36 cellular contexts compared by ENCODE assay signal in genomic region chr6:7784248-7784647, GRCh38. TPM values are rescaled to one million over a fixed set of nuclear protein-coding genes. Genes with fewer than 3 reads are reported as not detected.
"Had no signal": no experiment of that assay in that cellular context is flagged by ENCODE, and none has a peak within 500 bp of the region (broad histone marks: within the 10 kb centered on the region; RNA-seq: fewer than 3 reads in every experiment).

No MANE protein-coding gene starts in this region.

- H3K9me3 ChIP-seq: ascending aorta had no signal

- FAIRE-seq: RCC 7860 had no signal

- H3K9me3 Mint-ChIP-seq: activated B cell treated with CpG ODN at 0.5 μM for 24 hours; activated CD4-positive, alpha-beta memory T cell treated with anti-CD3 and anti-CD28 coated beads for 36 hours; activated naive CD4-positive, alpha-beta T cell treated with anti-CD3 and anti-CD28 coated beads, Interleukin-2, amount 10 ng/mL, durations not matched to agents 7 days and 5 days had no signal

- H3K4me3 Mint-ChIP-seq: activated B cell treated with CpG ODN at 0.5 μM for 24 hours; activated CD4-positive, alpha-beta memory T cell treated with anti-CD3 and anti-CD28 coated beads for 36 hours; activated CD8-positive, alpha-beta memory T cell treated with anti-CD3 and anti-CD28 coated beads, Interleukin-2, amount 10 ng/mL, durations not matched to agents 7 days and 5 days; activated naive CD4-positive, alpha-beta T cell treated with anti-CD3 and anti-CD28 coated beads, Interleukin-2, amount 10 ng/mL, durations not matched to agents 7 days and 5 days; activated naive CD8-positive, alpha-beta T cell had no signal

- H3K4me2 ChIP-seq: PC-9 had no signal

- H3K27ac Mint-ChIP-seq: activated B cell treated with CpG ODN at 0.5 μM for 24 hours; activated CD4-positive, alpha-beta memory T cell treated with anti-CD3 and anti-CD28 coated beads for 36 hours; activated CD8-positive, alpha-beta memory T cell treated with anti-CD3 and anti-CD28 coated beads, Interleukin-2, amount 10 ng/mL, durations not matched to agents 7 days and 5 days; activated naive CD4-positive, alpha-beta T cell treated with anti-CD3 and anti-CD28 coated beads, Interleukin-2, amount 10 ng/mL, durations not matched to agents 7 days and 5 days; activated naive CD8-positive, alpha-beta T cell had no signal

- DNase-seq: activated B cell treated with CpG ODN at 0.5 μM for 24 hours; activated CD4-positive, alpha-beta memory T cell treated with anti-CD3 and anti-CD28 coated beads for 36 hours; activated CD4-positive, alpha-beta T cell treated with anti-CD3 and anti-CD28 coated beads for 4 hours; activated CD4-positive, alpha-beta T cell treated with anti-CD3 and anti-CD28 coated beads, Interleukin-2, amount 50 U/mL, for 1 hour; activated CD4-positive, CD25-positive, alpha-beta regulatory T cell treated with anti-CD3 and anti-CD28 coated beads, Interleukin-2, amount 50 U/mL, for 72 hours; activated CD8-positive, alpha-beta memory T cell treated with anti-CD3 and anti-CD28 coated beads for 24 hours; activated CD8-positive, alpha-beta memory T cell treated with anti-CD3 and anti-CD28 coated beads, Interleukin-2, amount 10 ng/mL, durations not matched to agents 7 days and 5 days; activated CD8-positive, alpha-beta memory T cell treated with anti-CD3 and anti-CD28 coated beads, Interleukin-2, amount 50 U/mL, for 48 hours; activated effector memory CD4-positive, alpha-beta T cell treated with Interleukin-2 at 50 U/mL for 16 hours; activated naive CD4-positive, alpha-beta T cell treated with anti-CD3 and anti-CD28 coated beads, Interleukin-2, amount 10 ng/mL, durations not matched to agents 7 days and 5 days; activated T-cell treated with anti-CD3 and anti-CD28 coated beads, Interleukin-2, amount 50 U/mL, for 48 hours; MM.1S; NCI-H1092; NCI-H1417; NCI-H146; NCI-H187; NCI-H2029 treated with DMSO at 0.1 percent for 48 hours; NCI-H2107; NCI-H2171; NCI-H510A; NCI-H526; NCI-H748 treated with DMSO at 0.1 percent for 48 hours; NK-92 treated with Interleukin-12 subunit alpha and Interleukin-12 subunit beta, amount 100 ng/mL, for 24 hours; PC-9; SIG-M5; T-helper 1 cell; T-helper 2 cell; T-helper 9 cell had no signal

- H2AFZ ChIP-seq: PC-9 had no signal

- H3K36me3 ChIP-seq: ascending aorta, cardiac muscle cell had no signal

- H3K4me3 ChIP-seq: ascending aorta, cardiac muscle cell, PC-9 had no signal

- H3K27me3 ChIP-seq: ascending aorta, cardiac muscle cell had no signal

- ATAC-seq: activated CD8-positive, alpha-beta memory T cell treated with anti-CD3 and anti-CD28 coated beads, Interleukin-2, amount 10 ng/mL, durations not matched to agents 7 days and 5 days; Right ventricle myocardium inferior; SK-N-SH treated with all-trans-retinoic acid at 6 μM for 48 hours had no signal

- H3K4me1 Mint-ChIP-seq: activated CD8-positive, alpha-beta memory T cell treated with anti-CD3 and anti-CD28 coated beads, Interleukin-2, amount 10 ng/mL, durations not matched to agents 7 days and 5 days; activated naive CD4-positive, alpha-beta T cell treated with anti-CD3 and anti-CD28 coated beads, Interleukin-2, amount 10 ng/mL, durations not matched to agents 7 days and 5 days had no signal

- H3K27ac ChIP-seq: ascending aorta, cardiac muscle cell, PC-9, RWPE1, VCaP had no signal

- H3K36me3 Mint-ChIP-seq: activated CD4-positive, alpha-beta memory T cell treated with anti-CD3 and anti-CD28 coated beads for 36 hours; activated CD8-positive, alpha-beta memory T cell treated with anti-CD3 and anti-CD28 coated beads, Interleukin-2, amount 10 ng/mL, durations not matched to agents 7 days and 5 days; activated naive CD4-positive, alpha-beta T cell treated with anti-CD3 and anti-CD28 coated beads, Interleukin-2, amount 10 ng/mL, durations not matched to agents 7 days and 5 days; activated naive CD8-positive, alpha-beta T cell had no signal

RNA-seq across cellular contexts. Expression of gene BMP6, which starts 58.3 kb away (rescaled TPM):
- total RNA-seq: activated CD8-positive, alpha-beta memory T cell treated with anti-CD3 and anti-CD28 coated beads, Interleukin-2, amount 10 ng/mL, durations not matched to agents 7 days and 5 days; PC-9 had no signal
- polyA plus RNA-seq: cardiac muscle cell had no signal
